Comparison of ENCODE assay signal across 1 cellular context in the genomic region with DNA sequence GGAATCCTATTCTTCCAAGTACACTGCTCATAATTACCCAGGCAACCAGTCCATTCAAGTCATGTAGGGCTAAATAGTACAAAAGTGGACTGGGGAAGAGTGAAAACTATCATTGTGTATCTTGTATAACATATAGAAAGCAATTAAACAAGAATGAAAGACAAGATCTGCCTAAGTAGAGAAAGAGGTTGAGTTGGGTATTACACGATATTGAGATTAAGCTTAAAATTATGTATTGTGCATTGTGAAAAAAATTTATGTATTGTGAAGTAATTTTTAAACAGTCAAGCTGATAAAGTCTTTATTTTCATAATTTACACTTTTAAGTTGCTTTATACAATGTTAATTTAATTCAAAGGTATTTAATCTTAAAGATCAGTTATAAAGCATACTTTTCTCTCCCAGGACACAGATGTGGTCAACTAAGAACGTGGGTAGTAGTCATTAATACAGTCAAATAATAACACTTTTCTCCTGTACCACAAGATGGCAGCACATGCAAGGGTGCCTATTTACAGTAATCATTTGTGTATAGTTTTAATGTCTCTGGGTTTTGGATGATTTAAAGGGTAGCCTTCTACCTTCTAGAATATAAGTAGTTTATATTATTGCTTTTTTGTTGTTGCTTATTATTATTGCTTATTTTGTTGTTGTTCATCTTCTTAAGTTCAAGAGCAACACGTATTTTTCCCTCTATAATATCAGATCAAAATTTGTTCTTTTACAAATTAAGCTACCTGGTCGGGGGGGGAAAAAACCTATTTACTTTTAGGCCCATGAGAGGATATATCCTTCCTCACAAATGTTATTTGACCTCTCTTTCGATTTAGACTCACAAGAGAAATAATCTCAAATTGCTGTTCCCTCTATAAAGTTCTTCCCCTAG.
TF ChIP-seq lines count a peak whose summit lies in the region.

No MANE protein-coding gene starts in this region.

TF ChIP-seq in A549, 52 proteins besides CTCF, POLR2A, EP300 and RAD21 (continued from another document):
- TF ChIP-seq, protein P1, sequence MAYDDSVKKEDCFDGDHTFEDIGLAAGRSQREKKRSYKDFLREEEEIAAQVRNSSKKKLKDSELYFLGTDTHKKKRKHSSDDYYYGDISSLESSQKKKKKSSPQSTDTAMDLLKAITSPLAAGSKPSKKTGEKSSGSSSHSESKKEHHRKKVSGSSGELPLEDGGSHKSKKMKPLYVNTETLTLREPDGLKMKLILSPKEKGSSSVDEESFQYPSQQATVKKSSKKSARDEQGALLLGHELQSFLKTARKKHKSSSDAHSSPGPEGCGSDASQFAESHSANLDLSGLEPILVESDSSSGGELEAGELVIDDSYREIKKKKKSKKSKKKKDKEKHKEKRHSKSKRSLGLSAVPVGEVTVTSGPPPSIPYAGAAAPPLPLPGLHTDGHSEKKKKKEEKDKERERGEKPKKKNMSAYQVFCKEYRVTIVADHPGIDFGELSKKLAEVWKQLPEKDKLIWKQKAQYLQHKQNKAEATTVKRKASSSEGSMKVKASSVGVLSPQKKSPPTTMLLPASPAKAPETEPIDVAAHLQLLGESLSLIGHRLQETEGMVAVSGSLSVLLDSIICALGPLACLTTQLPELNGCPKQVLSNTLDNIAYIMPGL (CRISPR knock-in tag; IDR thresholded peaks at IDR 0.05; ENCODE audit: borderline replicate concordance) = no peak
- no peak for TF ChIP-seq MAZ (IDR thresholded peaks at IDR 0.05; ENCODE audit: borderline replicate concordance, low read depth, low read length)
